In the genomic region with DNA sequence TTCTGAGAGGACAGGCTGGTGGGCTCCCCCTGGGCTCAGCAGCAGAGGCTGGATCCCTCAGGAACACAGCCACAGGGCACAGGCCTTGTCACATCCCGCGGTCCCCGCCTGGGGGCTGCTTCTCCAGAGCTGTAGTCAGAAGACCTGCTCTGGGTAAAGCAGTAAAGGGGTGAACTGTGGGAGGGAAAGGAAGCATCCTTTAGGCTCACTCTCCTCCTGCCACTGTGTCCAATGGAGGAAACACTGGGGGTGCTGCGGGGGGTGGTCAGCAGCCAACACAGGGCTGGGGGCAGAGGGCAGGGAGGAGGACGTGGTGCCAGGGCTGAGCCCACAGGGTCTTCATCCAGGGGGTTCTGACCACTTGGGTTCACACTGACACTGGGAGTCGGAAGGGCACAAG, we compare ENCODE assay signal across 22 cellular contexts. TPM values are rescaled to one million over a fixed set of nuclear protein-coding genes. Genes with fewer than 3 reads are reported as not detected.
"Had no signal": no experiment of that assay in that cellular context is flagged by ENCODE, and none has a peak within 500 bp of the region (broad histone marks: within the 10 kb centered on the region; RNA-seq: fewer than 3 reads in every experiment).

No MANE protein-coding gene starts in this region.

- H3K4me1 ChIP-seq: Peyer's patch had no signal

- H3K27ac ChIP-seq: Peyer's patch, SK-N-MC had no signal

- H3K9me3 ChIP-seq: MG63, Peyer's patch had no signal

- ATAC-seq: activated CD4-positive, CD25-positive, alpha-beta regulatory T cell treated with anti-CD3 and anti-CD28 coated beads, Interleukin-2, amount 50 U/mL, for 24 hours; activated CD8-positive, alpha-beta T cell treated with anti-CD3 and anti-CD28 coated beads for 36 hours; activated T-cell treated with anti-CD3 and anti-CD28 coated beads, Interleukin-2, amount 50 U/mL, for 72 hours; T-cell had no signal

- H3K27me3 ChIP-seq: MG63, Peyer's patch had no signal

- H3K36me3 ChIP-seq: MG63, Peyer's patch had no signal

- DNase-seq: activated CD4-positive, alpha-beta T cell treated with anti-CD3 and anti-CD28 coated beads for 4 hours; activated CD8-positive, alpha-beta memory T cell treated with anti-CD3 and anti-CD28 coated beads, Interleukin-2, amount 50 U/mL, for 4 hours; activated gamma-delta T cell treated with Interleukin-2 at 50 U/mL for 16 hours; activated naive CD4-positive, alpha-beta T cell treated with anti-CD3 and anti-CD28 coated beads, Interleukin-2, amount 10 ng/mL, durations not matched to agents 7 days and 5 days; activated naive CD8-positive, alpha-beta T cell treated with anti-CD3 and anti-CD28 coated beads for 36 hours; activated T-cell treated with anti-CD3 and anti-CD28 coated beads, Interleukin-2, amount 50 U/mL, for 72 hours; MG63; MV-4-11; NCI-H1092 treated with DMSO at 0.1 percent for 48 hours; NCI-H1417 treated with DMSO at 0.1 percent for 48 hours; NCI-H1694 treated with DMSO at 0.1 percent for 48 hours; NCI-H2029 treated with DMSO at 0.1 percent for 48 hours; NK-92 treated with Interleukin-12 subunit alpha and Interleukin-12 subunit beta, amount 100 ng/mL, for 24 hours; T-cell; T-helper 2 cell; T1000 had no signal

- H3K4me3 ChIP-seq: MG63, Peyer's patch, SK-N-MC had no signal

RNA-seq across cellular contexts. Expression of a gene that starts 5.0 kb away (rescaled TPM):
- total RNA-seq: activated CD8-positive, alpha-beta T cell treated with anti-CD3 and anti-CD28 coated beads for 36 hours; activated naive CD8-positive, alpha-beta T cell treated with anti-CD3 and anti-CD28 coated beads for 36 hours; activated T-cell treated with anti-CD3 and anti-CD28 coated beads, Interleukin-2, amount 50 U/mL, for 72 hours; activated T-helper 2 cell treated with anti-CD3 and anti-CD28 coated beads, Interferon-gamma antibody, Interleukin-2, Interleukin-4, amounts not matched to agents 10 μg/mL and 5 μg/mL and 100 μg/mL, durations not matched to agents 14 hours and 24 hours and 36 hours; cardiac septum; Peyer's patch; T-cell had no signal
